ENCODE assay signal across 3 cellular contexts in genomic region chr6:137724495-137725211, GRCh38.
TF ChIP-seq lines count a peak whose summit lies in the region.

No MANE protein-coding gene starts in this region.

TF ChIP-seq in IMR-90, 13 proteins besides CTCF, POLR2A, EP300 and RAD21:
- no peak for TF ChIP-seq SMC3 (IDR thresholded peaks at IDR 0.05; ENCODE audit: low read depth, low read length)
- TF ChIP-seq CEBPB (IDR thresholded peaks at IDR 0.05; ENCODE audit: low read depth, low read length), result no peak
- TF ChIP-seq FOS (IDR thresholded peaks at IDR 0.05; ENCODE audit: low read depth, low read length), result no peak
- TF ChIP-seq MXI1 (IDR thresholded peaks at IDR 0.05; ENCODE audit: borderline replicate concordance, low read depth, low read length), result no peak
- TF ChIP-seq, protein P1, sequence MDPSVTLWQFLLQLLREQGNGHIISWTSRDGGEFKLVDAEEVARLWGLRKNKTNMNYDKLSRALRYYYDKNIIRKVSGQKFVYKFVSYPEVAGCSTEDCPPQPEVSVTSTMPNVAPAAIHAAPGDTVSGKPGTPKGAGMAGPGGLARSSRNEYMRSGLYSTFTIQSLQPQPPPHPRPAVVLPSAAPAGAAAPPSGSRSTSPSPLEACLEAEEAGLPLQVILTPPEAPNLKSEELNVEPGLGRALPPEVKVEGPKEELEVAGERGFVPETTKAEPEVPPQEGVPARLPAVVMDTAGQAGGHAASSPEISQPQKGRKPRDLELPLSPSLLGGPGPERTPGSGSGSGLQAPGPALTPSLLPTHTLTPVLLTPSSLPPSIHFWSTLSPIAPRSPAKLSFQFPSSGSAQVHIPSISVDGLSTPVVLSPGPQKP (IDR thresholded peaks at IDR 0.05; ENCODE audit: borderline replicate concordance, low read depth, low read length), result no peak
- TF ChIP-seq BHLHE40 (IDR thresholded peaks at IDR 0.05; ENCODE audit: low read depth, low read length), result no peak
- TF ChIP-seq, protein P2, sequence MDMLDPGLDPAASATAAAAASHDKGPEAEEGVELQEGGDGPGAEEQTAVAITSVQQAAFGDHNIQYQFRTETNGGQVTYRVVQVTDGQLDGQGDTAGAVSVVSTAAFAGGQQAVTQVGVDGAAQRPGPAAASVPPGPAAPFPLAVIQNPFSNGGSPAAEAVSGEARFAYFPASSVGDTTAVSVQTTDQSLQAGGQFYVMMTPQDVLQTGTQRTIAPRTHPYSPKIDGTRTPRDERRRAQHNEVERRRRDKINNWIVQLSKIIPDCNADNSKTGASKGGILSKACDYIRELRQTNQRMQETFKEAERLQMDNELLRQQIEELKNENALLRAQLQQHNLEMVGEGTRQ (IDR thresholded peaks at IDR 0.05; ENCODE audit: low read depth, low read length), result no peak
- TF ChIP-seq MAZ (IDR thresholded peaks at IDR 0.05; ENCODE audit: borderline replicate concordance, low read depth, low read length), result no peak
- TF ChIP-seq MAFK (IDR thresholded peaks at IDR 0.05; ENCODE audit: low read depth, low read length), result no peak
- no peak for TF ChIP-seq NFE2L2 (IDR thresholded peaks at IDR 0.05; ENCODE audit: low read depth, low read length)
- TF ChIP-seq CHD1 (IDR thresholded peaks at IDR 0.05; ENCODE audit: low read depth, low read length), result no peak
- no peak for TF ChIP-seq RFX5 (IDR thresholded peaks at IDR 0.05; ENCODE audit: low read depth, low read length)
- no peak for TF ChIP-seq RCOR1 (IDR thresholded peaks at IDR 0.05; ENCODE audit: insufficient replicate concordance, low read length)

TF ChIP-seq in K562, 482 proteins besides CTCF, POLR2A, EP300 and RAD21:
- TF ChIP-seq CBFB (CRISPR knock-in tag; IDR thresholded peaks at IDR 0.05) (0 out of 2 replicates have a peak, but pooled peaks have one; percentile 38), MYC (IDR thresholded peaks at IDR 0.05; ENCODE audit: low read depth, low read length) (no peak), MYC (CRISPR knock-in tag; IDR thresholded peaks at IDR 0.05; ENCODE audit: borderline replicate concordance, low read depth) (peak; percentile 47; the same call in 1 of the 2 replicates), YY1 (IDR thresholded peaks at IDR 0.05; ENCODE audit: borderline replicate concordance in 1 of 3, control insufficient read depth in 1 of 3, extremely low read depth in 1 of 3, insufficient read depth in 3 of 3, insufficient read length in 1 of 3, insufficient replicate concordance in 2 of 3, low read depth in 1 of 3, low read length in 2 of 3) (no peak), E2F5 (CRISPR knock-in tag; IDR thresholded peaks at IDR 0.05) (no peak)

TF ChIP-seq in HepG2, 621 proteins besides CTCF, POLR2A, EP300 and RAD21 (continues in another document):
- TF ChIP-seq CHD2 (IDR thresholded peaks at IDR 0.05; ENCODE audit: low read depth, low read length) (no peak), ZNF784 (CRISPR knock-in tag; IDR thresholded peaks at IDR 0.05; ENCODE audit: borderline replicate concordance) (0 out of 2 replicates have a peak, but pooled peaks have one; percentile 51), ZBTB38 (CRISPR knock-in tag; IDR thresholded peaks at IDR 0.05) (peak; percentile 73; the same call in 1 of the 2 replicates), ZFP37 (CRISPR knock-in tag; IDR thresholded peaks at IDR 0.05; ENCODE audit: borderline replicate concordance) (no peak), ZNF205 (CRISPR knock-in tag; IDR thresholded peaks at IDR 0.05) (0 out of 2 replicates have a peak, but pooled peaks have one; percentile 15), ZNF484 (CRISPR knock-in tag; IDR thresholded peaks at IDR 0.05; ENCODE audit: borderline replicate concordance, low read depth) (no peak), LBX2 (CRISPR knock-in tag; IDR thresholded peaks at IDR 0.05; ENCODE audit: borderline replicate concordance) (0 out of 2 replicates have a peak, but pooled peaks have one; percentile 56), ZNF644 (CRISPR knock-in tag; IDR thresholded peaks at IDR 0.05; ENCODE audit: low read depth) (no peak), ISL2 (CRISPR knock-in tag; IDR thresholded peaks at IDR 0.05) (no peak), ZSCAN25 (CRISPR knock-in tag; IDR thresholded peaks at IDR 0.05) (0 out of 2 replicates have a peak, but pooled peaks have one; percentile 23), TEAD2 (CRISPR knock-in tag; IDR thresholded peaks at IDR 0.05) (no peak), ZNF598 (CRISPR knock-in tag; IDR thresholded peaks at IDR 0.05; ENCODE audit: borderline replicate concordance) (0 out of 2 replicates have a peak, but pooled peaks have one; percentile 61), ZNF468 (CRISPR knock-in tag; IDR thresholded peaks at IDR 0.05) (peak; percentile 65; the same call in 1 of the 2 replicates), ZFP62 (CRISPR knock-in tag; IDR thresholded peaks at IDR 0.05) (no peak), TRAFD1 (CRISPR knock-in tag; IDR thresholded peaks at IDR 0.05; ENCODE audit: borderline replicate concordance) (0 out of 2 replicates have a peak, but pooled peaks have one; percentile 66), ZNF547 (CRISPR knock-in tag; IDR thresholded peaks at IDR 0.05) (peak; percentile 51; the same call in 1 of the 2 replicates), SAFB2 (CRISPR knock-in tag; IDR thresholded peaks at IDR 0.05; ENCODE audit: borderline replicate concordance, low read depth) (peak; percentile 35; the same call in 1 of the 2 replicates), ZNF317 (CRISPR knock-in tag; IDR thresholded peaks at IDR 0.05) (0 out of 2 replicates have a peak, but pooled peaks have one; percentile 22), HBP1 (CRISPR knock-in tag; IDR thresholded peaks at IDR 0.05; ENCODE audit: low read depth) (0 out of 2 replicates have a peak, but pooled peaks have one; percentile 3)
- TF ChIP-seq, protein P3, sequence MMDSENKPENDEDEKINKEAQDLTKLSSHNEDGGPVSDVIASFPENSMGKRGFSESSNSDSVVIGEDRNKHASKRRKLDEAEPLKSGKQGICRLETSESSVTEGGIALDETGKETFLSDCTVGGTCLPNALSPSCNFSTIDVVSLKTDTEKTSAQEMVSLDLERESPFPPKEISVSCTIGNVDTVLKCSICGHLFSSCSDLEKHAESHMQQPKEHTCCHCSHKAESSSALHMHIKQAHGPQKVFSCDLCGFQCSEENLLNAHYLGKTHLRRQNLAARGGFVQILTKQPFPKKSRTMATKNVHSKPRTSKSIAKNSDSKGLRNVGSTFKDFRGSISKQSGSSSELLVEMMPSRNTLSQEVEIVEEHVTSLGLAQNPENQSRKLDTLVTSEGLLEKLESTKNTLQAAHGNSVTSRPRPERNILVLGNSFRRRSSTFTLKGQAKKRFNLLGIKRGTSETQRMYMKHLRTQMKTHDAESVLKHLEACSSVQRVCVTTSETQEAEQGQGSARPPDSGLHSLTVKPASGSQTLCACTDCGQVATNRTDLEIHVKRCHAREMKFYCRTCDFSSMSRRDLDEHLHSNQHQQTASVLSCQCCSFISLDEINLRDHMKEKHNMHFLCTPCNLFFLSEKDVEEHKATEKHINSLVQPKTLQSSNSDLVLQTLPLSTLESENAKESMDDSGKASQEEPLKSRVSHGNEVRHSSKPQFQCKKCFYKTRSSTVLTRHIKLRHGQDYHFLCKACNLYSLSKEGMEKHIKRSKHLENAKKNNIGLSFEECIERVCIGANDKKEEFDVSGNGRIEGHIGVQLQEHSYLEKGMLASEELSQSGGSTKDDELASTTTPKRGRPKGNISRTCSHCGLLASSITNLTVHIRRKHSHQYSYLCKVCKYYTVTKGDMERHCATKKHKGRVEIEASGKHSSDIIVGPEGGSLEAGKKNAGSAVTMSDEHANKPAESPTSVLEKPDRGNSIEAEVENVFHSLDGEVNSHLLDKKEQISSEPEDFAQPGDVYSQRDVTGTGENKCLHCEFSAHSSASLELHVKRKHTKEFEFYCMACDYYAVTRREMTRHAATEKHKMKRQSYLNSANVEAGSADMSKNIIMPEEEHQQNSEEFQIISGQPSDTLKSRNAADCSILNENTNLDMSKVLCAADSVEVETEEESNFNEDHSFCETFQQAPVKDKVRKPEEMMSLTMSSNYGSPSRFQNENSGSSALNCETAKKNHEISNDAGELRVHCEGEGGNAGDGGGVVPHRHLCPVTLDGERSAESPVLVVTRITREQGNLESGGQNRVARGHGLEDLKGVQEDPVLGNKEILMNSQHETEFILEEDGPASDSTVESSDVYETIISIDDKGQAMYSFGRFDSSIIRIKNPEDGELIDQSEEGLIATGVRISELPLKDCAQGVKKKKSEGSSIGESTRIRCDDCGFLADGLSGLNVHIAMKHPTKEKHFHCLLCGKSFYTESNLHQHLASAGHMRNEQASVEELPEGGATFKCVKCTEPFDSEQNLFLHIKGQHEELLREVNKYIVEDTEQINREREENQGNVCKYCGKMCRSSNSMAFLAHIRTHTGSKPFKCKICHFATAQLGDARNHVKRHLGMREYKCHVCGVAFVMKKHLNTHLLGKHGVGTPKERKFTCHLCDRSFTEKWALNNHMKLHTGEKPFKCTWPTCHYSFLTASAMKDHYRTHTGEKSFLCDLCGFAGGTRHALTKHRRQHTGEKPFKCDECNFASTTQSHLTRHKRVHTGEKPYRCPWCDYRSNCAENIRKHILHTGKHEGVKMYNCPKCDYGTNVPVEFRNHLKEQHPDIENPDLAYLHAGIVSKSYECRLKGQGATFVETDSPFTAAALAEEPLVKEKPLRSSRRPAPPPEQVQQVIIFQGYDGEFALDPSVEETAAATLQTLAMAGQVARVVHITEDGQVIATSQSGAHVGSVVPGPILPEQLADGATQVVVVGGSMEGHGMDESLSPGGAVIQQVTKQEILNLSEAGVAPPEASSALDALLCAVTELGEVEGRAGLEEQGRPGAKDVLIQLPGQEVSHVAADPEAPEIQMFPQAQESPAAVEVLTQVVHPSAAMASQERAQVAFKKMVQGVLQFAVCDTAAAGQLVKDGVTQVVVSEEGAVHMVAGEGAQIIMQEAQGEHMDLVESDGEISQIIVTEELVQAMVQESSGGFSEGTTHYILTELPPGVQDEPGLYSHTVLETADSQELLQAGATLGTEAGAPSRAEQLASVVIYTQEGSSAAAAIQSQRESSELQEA (CRISPR knock-in tag; IDR thresholded peaks at IDR 0.05; ENCODE audit: not compliant biosample characterization), result peak; percentile 35
- TF ChIP-seq, protein P4, sequence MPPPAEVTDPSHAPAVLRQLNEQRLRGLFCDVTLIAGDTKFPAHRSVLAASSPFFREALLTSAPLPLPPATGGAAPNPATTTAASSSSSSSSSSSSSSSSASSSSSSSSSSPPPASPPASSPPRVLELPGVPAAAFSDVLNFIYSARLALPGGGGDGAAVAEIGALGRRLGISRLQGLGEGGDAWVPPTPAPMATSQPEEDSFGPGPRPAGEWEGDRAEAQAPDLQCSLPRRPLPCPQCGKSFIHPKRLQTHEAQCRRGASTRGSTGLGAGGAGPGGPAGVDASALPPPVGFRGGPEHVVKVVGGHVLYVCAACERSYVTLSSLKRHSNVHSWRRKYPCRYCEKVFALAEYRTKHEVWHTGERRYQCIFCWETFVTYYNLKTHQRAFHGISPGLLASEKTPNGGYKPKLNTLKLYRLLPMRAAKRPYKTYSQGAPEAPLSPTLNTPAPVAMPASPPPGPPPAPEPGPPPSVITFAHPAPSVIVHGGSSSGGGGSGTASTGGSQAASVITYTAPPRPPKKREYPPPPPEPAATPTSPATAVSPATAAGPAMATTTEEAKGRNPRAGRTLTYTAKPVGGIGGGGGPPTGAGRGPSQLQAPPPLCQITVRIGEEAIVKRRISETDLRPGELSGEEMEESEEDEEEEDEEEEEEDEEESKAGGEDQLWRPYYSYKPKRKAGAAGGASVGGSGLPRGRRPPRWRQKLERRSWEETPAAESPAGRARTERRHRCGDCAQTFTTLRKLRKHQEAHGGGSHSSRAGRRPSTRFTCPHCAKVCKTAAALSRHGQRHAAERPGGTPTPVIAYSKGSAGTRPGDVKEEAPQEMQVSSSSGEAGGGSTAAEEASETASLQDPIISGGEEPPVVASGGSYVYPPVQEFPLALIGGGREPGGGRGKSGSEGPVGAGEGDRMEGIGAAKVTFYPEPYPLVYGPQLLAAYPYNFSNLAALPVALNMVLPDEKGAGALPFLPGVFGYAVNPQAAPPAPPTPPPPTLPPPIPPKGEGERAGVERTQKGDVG (CRISPR knock-in tag; IDR thresholded peaks at IDR 0.05; ENCODE audit: borderline replicate concordance), result 0 out of 2 replicates have a peak, but pooled peaks have one; percentile 18
- TF ChIP-seq, protein P5, sequence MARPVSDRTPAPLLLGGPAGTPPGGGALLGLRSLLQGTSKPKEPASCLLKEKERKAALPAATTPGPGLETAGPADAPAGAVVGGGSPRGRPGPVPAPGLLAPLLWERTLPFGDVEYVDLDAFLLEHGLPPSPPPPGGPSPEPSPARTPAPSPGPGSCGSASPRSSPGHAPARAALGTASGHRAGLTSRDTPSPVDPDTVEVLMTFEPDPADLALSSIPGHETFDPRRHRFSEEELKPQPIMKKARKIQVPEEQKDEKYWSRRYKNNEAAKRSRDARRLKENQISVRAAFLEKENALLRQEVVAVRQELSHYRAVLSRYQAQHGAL (CRISPR knock-in tag; IDR thresholded peaks at IDR 0.05; ENCODE audit: not compliant biosample characterization), result no peak
